In genomic region chr20:34872604-34873224, GRCh38 we compare ENCODE assay signal across 1 cellular context.
TF ChIP-seq lines count a peak whose summit lies in the region.

Gene GGT7 (minus strand): TSS chr20:34872856. CDS start chr20:34872815, 41 bp downstream.

TF ChIP-seq in H1, 55 proteins besides CTCF, POLR2A, EP300 and RAD21:
- TF ChIP-seq TBP (IDR thresholded peaks at IDR 0.05; ENCODE audit: low read depth, low read length) (no peak), TAF7 (optimal IDR thresholded peaks at IDR 0.05; ENCODE audit: borderline replicate concordance, low read depth, low read length) (no peak), CTBP2 (IDR thresholded peaks at IDR 0.05; ENCODE audit: borderline replicate concordance, insufficient read depth, insufficient read length, low read length) (no peak), SUZ12 (IDR thresholded peaks at IDR 0.05; ENCODE audit: low read length) (no peak), USF2 (IDR thresholded peaks at IDR 0.05; ENCODE audit: low read length) (no peak), SIX5 (IDR thresholded peaks at IDR 0.05; ENCODE audit: low read depth, low read length) (no peak), YY1 (IDR thresholded peaks at IDR 0.05; ENCODE audit: low read depth, low read length) (peak; percentile 72; the same call in 1 of the 2 replicates), HDAC2 (IDR thresholded peaks at IDR 0.05; ENCODE audit: borderline replicate concordance in 1 of 2, low read depth in 2 of 2, low read length in 2 of 2) (0 out of 4 replicates have a peak, but pooled peaks have one; percentile 14 to 40), KDM4A (IDR thresholded peaks at IDR 0.05; ENCODE audit: low read depth, low read length, severe bottlenecking) (peak; percentile 96), MAFK (IDR thresholded peaks at IDR 0.05; ENCODE audit: low read depth, low read length) (no peak), SP4 (IDR thresholded peaks at IDR 0.05; ENCODE audit: low read length) (0 out of 2 replicates have a peak, but pooled peaks have one; percentile 65), RFX5 (IDR thresholded peaks at IDR 0.05; ENCODE audit: borderline replicate concordance, low read depth, low read length) (no peak), CBX8 (IDR thresholded peaks at IDR 0.05; ENCODE audit: borderline replicate concordance, low read depth, low read length) (no peak), EGR1 (IDR thresholded peaks at IDR 0.05; ENCODE audit: borderline replicate concordance, low read depth, low read length) (no peak; the same call in 1 of the 2 replicates), JUND (IDR thresholded peaks at IDR 0.05; ENCODE audit: low read length) (no peak), PHF8 (conservative IDR thresholded peaks at IDR 0.05; ENCODE audit: low read depth, low read length) (peak; percentile 68), MAX (IDR thresholded peaks at IDR 0.05) (no peak), CHD7 (IDR thresholded peaks at IDR 0.05; ENCODE audit: insufficient replicate concordance, low read length) (no peak), GABPA (IDR thresholded peaks at IDR 0.05; ENCODE audit: borderline replicate concordance, insufficient read depth, low read length) (no peak), ZNF274 (IDR thresholded peaks at IDR 0.05; ENCODE audit: borderline replicate concordance, extremely low read depth, low read length) (no peak), CHD1 (IDR thresholded peaks at IDR 0.05; ENCODE audit: low read depth, low read length) (no peak), ATF3 (IDR thresholded peaks at IDR 0.05; ENCODE audit: insufficient read depth, low read depth, low read length) (no peak), POLR2AphosphoS5 (IDR thresholded peaks at IDR 0.05; ENCODE audit: low read depth, low read length) (0 out of 2 replicates have a peak, but pooled peaks have one; percentile 29), CBX5 (IDR thresholded peaks at IDR 0.05; ENCODE audit: low read depth, low read length) (no peak), ASH2L (IDR thresholded peaks at IDR 0.05; ENCODE audit: low read length) (peak; percentile 48), SRF (IDR thresholded peaks at IDR 0.05; ENCODE audit: low read depth, low read length) (no peak), SP1 (IDR thresholded peaks at IDR 0.05; ENCODE audit: low read depth, low read length) (0 out of 2 replicates have a peak, but pooled peaks have one; percentile 53), RBBP5 (IDR thresholded peaks at IDR 0.05; ENCODE audit: borderline replicate concordance, low read depth, low read length) (peak; percentile 80; the same call in 1 of the 2 replicates), CHD2 (IDR thresholded peaks at IDR 0.05; ENCODE audit: low read length) (no peak), JUN (IDR thresholded peaks at IDR 0.05; ENCODE audit: low read depth, low read length) (no peak), HDAC6 (IDR thresholded peaks at IDR 0.05; ENCODE audit: low read depth, low read length) (no peak), TAF1 (IDR thresholded peaks at IDR 0.05; ENCODE audit: low read depth, low read length) (peak; percentile 51; the same call in 1 of the 2 replicates), SIN3A (conservative IDR thresholded peaks at IDR 0.05 in 1 of 2, IDR thresholded peaks at IDR 0.05 in 1 of 2; ENCODE audit: low read depth in 1 of 2, low read length in 2 of 2) (peak in 1 of 2 experiments; percentile 77; a peak in 2 of 4 replicates), EZH2 (IDR thresholded peaks at IDR 0.05; ENCODE audit: low read depth, low read length, severe bottlenecking) (no peak), CREB1 (IDR thresholded peaks at IDR 0.05) (peak; percentile 41; the same call in 1 of the 2 replicates), E2F6 (IDR thresholded peaks at IDR 0.05) (peak; percentile 37; the same call in 1 of the 2 replicates), SP2 (IDR thresholded peaks at IDR 0.05; ENCODE audit: low read length) (no peak), GTF2F1 (IDR thresholded peaks at IDR 0.05; ENCODE audit: borderline replicate concordance, low read depth, low read length) (no peak)
